Comparison of ENCODE assay signal across 13 cellular contexts in the genomic region with DNA sequence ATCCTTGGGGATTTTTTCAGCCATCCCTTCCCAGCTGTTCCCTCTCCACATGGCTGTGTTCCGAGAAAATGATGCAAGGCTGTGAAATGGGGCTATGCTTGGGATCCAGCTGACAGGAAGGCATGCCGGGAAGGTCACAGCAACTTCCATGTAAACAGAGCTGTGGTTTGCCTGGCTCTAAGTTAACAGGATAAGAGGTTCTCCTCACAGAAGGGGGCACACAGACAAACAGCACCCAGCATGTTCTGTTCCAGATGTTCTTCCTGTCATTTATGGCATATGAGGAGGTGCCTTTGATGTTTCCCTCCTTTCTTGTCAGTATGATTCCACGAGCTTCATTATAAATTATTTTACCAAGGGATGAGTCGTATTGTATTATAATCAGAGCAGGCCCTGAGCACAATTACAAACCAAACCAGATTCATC.
DNase-seq lines count a peak whose midpoint lies in the region; ATAC-seq and TF ChIP-seq lines count a peak whose summit lies in the region.
"Had no signal": no experiment of that assay in that cellular context is flagged by ENCODE, and none has a peak within 500 bp of the region (broad histone marks: within the 10 kb centered on the region; RNA-seq: fewer than 3 reads in every experiment).

No MANE protein-coding gene starts in this region.

- in situ Hi-C loops in SK-MEL-5 (cut with HindIII; ENCODE audit: low pct_unique_long_range_greater_than_20kb, low sequenced_read_pairs): no loop called here

- no peak for TF ChIP-seq CTCF in glutamatergic neuron (IDR thresholded peaks at IDR 0.05; ENCODE audit: partially characterized antibody, unreplicated experiment)

- ATAC-seq in GM19455 (IDR thresholded peaks at IDR 0.05; ENCODE audit: unreplicated experiment) (no peak), GM21381 (IDR thresholded peaks at IDR 0.05; ENCODE audit: unreplicated experiment) (no peak), HG02840 (IDR thresholded peaks at IDR 0.05; ENCODE audit: low FRiP score, unreplicated experiment) (no peak)

- peak overlapping the region; percentile 56 for H3K27ac Mint-ChIP-seq in glutamatergic neuron (ENCODE audit: unreplicated experiment)
- H3K27ac Mint-ChIP-seq: naive B cell had no signal

- DNase-seq in H4 (ENCODE audit: low spot score): peak; percentile 91
- peak; percentile 0 for DNase-seq in SK-MEL-5 (ENCODE audit: low read depth, low spot score)
- peak; percentile 19 for DNase-seq in glutamatergic neuron
- peak; percentile 50 for DNase-seq in skeletal muscle cell (ENCODE audit: low read depth)
- DNase-seq in HT-29 (ENCODE audit: low spot score): no peak
- DNase-seq: activated CD4-positive, alpha-beta T cell treated with anti-CD3 and anti-CD28 coated beads for 4 hours; Kasumi-1; naive B cell; stimulated activated CD4-positive, alpha-beta T cell treated with anti-CD3 and anti-CD28 coated beads, Interleukin-4, amount 100 ng/mL, for 4 hours had no signal

- no peak overlapping the region for H3K4me3 ChIP-seq in skeletal muscle cell (ENCODE audit: low read depth, low read length)

- H3K4me3 Mint-ChIP-seq in glutamatergic neuron (ENCODE audit: unreplicated experiment): no peak overlapping the region
- H3K4me3 Mint-ChIP-seq: activated naive CD4-positive, alpha-beta T cell treated with anti-CD3 and anti-CD28 coated beads, Interleukin-2, amount 50 U/mL, for 24 hours; naive B cell had no signal

- H3K4me1 Mint-ChIP-seq in glutamatergic neuron (ENCODE audit: low read depth, unreplicated experiment): peaks cover 13% of the 10 kb centered on the region
- H3K4me1 Mint-ChIP-seq: activated naive CD4-positive, alpha-beta T cell treated with anti-CD3 and anti-CD28 coated beads, Interleukin-2, amount 50 U/mL, for 24 hours; naive B cell had no signal

- H3K36me3 Mint-ChIP-seq in glutamatergic neuron (ENCODE audit: unreplicated experiment): no peaks in the 10 kb centered on the region
- H3K36me3 Mint-ChIP-seq: activated naive CD4-positive, alpha-beta T cell treated with anti-CD3 and anti-CD28 coated beads, Interleukin-2, amount 50 U/mL, for 24 hours; naive B cell had no signal

- peaks cover 8% of the 10 kb centered on the region for H3K9me3 Mint-ChIP-seq in glutamatergic neuron (ENCODE audit: unreplicated experiment)
- H3K9me3 Mint-ChIP-seq: activated naive CD4-positive, alpha-beta T cell treated with anti-CD3 and anti-CD28 coated beads, Interleukin-2, amount 50 U/mL, for 24 hours; naive B cell had no signal

- peaks cover 2% of the 10 kb centered on the region for H3K27me3 Mint-ChIP-seq in glutamatergic neuron (ENCODE audit: unreplicated experiment)
